26 cellular contexts compared by ENCODE assay signal in the genomic region with DNA sequence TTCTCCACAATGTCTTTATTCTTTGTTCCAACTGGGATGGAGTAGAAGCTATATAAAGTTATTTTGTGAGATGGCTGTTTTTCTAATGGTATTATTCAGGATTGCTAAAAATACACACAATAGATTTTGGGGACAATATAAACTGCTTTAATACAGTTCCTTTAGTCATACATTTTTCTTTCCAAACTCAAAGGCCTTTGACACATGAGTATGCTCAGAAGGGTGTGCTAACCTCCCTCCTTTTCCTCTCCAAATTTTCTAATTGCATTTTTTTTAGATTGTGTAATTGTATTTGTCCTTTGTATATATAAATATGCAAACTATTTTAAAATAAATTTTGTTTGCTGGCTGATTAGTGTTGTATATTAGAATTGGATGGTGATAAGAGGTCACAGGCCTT.
"Had no signal": no experiment of that assay in that cellular context is flagged by ENCODE, and none has a peak within 500 bp of the region (broad histone marks: within the 10 kb centered on the region; RNA-seq: fewer than 3 reads in every experiment).

No MANE protein-coding gene starts in this region.

- H3K36me3 ChIP-seq: adrenal gland, breast epithelium, SJCRH30, WERI-Rb-1 had no signal

- ATAC-seq: activated T-cell treated with anti-CD3 and anti-CD28 coated beads, Interleukin-2, amount 50 U/mL, for 72 hours; activated T-helper 17 cell treated with anti-CD3 and anti-CD28 coated beads, Interleukin-2, amount 50 U/mL, for 72 hours; body of pancreas; Panc1 had no signal

- FAIRE-seq: astrocyte had no signal

- H3K27ac ChIP-seq: adrenal gland, body of pancreas, breast epithelium, SJCRH30, SK-N-MC, WERI-Rb-1 had no signal

- H3K4me3 ChIP-seq: adrenal gland, body of pancreas, breast epithelium, SJCRH30, SK-N-MC had no signal

- H3K27me3 ChIP-seq: adrenal gland, body of pancreas, breast epithelium, SJCRH30 had no signal

- H3K9me3 ChIP-seq: adrenal gland, body of pancreas, breast epithelium, SJCRH30 had no signal

- H3K4me1 ChIP-seq: adrenal gland, breast epithelium had no signal

- DNase-seq: activated CD4-positive, alpha-beta memory T cell treated with anti-CD3 and anti-CD28 coated beads, Interleukin-2, amount 10 ng/mL, durations not matched to agents 7 days and 5 days; activated CD4-positive, alpha-beta T cell treated with anti-CD3 and anti-CD28 coated beads for 1 hour; activated CD4-positive, alpha-beta T cell treated with anti-CD3 and anti-CD28 coated beads for 48 hours; activated CD4-positive, CD25-positive, alpha-beta regulatory T cell; activated effector memory CD4-positive, alpha-beta T cell treated with anti-CD3 and anti-CD28 coated beads, Interleukin-2, amount 50 U/mL, for 16 hours; activated naive CD4-positive, alpha-beta T cell treated with Interleukin-2 at 50 U/mL for 16 hours; activated naive CD8-positive, alpha-beta T cell treated with anti-CD3 and anti-CD28 coated beads, Interleukin-2, amount 10 ng/mL, durations not matched to agents 7 days and 5 days; activated T-cell treated with anti-CD3 and anti-CD28 coated beads, Interleukin-2, amount 50 U/mL, for 1 hour; activated T-cell treated with anti-CD3 and anti-CD28 coated beads, Interleukin-2, amount 50 U/mL, for 72 hours; adrenal gland; body of pancreas; NCI-H1105 treated with DMSO at 0.1 percent for 48 hours; NCI-H1436; NCI-H1694 treated with DMSO at 0.1 percent for 48 hours; NCI-H2029; NCI-H345; NCI-H524 treated with DMSO at 0.1 percent for 48 hours; SHP77; SJCRH30; T1000; WERI-Rb-1 had no signal
